13 cellular contexts compared by ENCODE assay signal in the genomic region with DNA sequence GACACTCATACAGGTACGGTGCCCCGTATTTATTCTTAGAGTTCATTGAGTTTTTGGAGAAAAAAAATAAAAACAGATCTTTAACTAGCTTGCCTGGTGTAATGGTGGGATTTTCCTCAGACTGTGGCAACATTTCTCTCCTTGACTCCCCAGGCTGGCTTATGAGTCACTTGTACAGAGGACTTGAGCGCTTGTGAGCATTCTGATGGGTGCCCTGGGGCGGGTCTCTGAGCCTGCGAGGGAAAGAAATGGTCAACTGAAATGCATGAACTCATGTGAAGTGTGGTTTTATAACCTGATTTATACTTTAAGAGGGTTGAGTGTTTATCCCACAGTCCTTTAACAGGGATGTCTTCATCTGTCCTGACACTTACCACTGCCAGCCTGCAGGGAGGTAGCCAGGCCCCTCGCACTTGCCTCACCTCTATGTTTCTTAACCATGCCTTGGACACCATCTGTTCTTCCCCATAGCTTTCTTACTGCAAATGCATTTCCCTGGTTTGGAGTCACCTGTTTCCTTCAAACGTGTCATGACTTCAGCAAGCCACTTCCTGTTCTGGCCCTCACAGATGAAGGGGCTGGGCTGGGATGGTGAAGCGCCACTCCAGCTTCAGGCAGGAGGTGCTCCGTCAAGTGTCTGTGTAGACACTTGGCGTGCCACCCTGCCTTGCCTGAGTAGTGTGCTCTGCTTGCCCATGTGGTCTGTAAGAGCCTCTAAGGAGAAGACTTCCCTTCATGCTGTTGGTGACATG.
A peak's percentile ranks its signal among the peaks of the same experiment; 100 is the strongest.
DNase-seq lines count a peak whose midpoint lies in the region; ATAC-seq and TF ChIP-seq lines count a peak whose summit lies in the region.
"Had no signal": no experiment of that assay in that cellular context is flagged by ENCODE, and none has a peak within 500 bp of the region (broad histone marks: within the 10 kb centered on the region; RNA-seq: fewer than 3 reads in every experiment).

No MANE protein-coding gene starts in this region.

- H3K79me1 ChIP-seq in IMR-90 (ENCODE audit: low read depth in 1 of 2, low read length in 2 of 2): peaks cover 6 to 23% of the 10 kb centered on the region in 2 experiments; a peak in 3 of 4 replicates

- dilution Hi-C loops in IMR-90 (cut with HindIII; ENCODE audit: low sequenced_read_pairs, unreplicated experiment): no loop called here

- no peak for TF ChIP-seq POLR2A in IMR-90 (IDR thresholded peaks at IDR 0.05; ENCODE audit: low read depth, low read length)

- no peak overlapping the region for H2BK15ac ChIP-seq in IMR-90 (ENCODE audit: low read depth, low read length)

- no peak for TF ChIP-seq CTCF in IMR-90 (conservative IDR thresholded peaks at IDR 0.05; ENCODE audit: low read depth, low read length)
- TF ChIP-seq CTCF in left lung (IDR thresholded peaks at IDR 0.05): no peak

- H3K4me1 ChIP-seq in IMR-90 (ENCODE audit: control insufficient read depth, insufficient read depth, low read length) (peaks cover 8% of the 10 kb centered on the region), left lung (no peaks in the 10 kb centered on the region)
- H3K4me1 ChIP-seq: Peyer's patch had no signal

- no peak overlapping the region for H4K8ac ChIP-seq in IMR-90 (ENCODE audit: low read depth in 2 of 2, low read length in 2 of 2)

- H3K27ac ChIP-seq in IMR-90 (ENCODE audit: insufficient read depth, low read length) (no peak overlapping the region), left lung (peak overlapping the region; percentile 47 to 71)
- H3K27ac ChIP-seq: Peyer's patch had no signal

- H4K91ac ChIP-seq in IMR-90 (ENCODE audit: insufficient read depth, low read depth, low read length): no peak overlapping the region

- no peak overlapping the region for H2AK5ac ChIP-seq in IMR-90 (ENCODE audit: low read depth, low read length)

- no peak overlapping the region for H4K5ac ChIP-seq in IMR-90 (ENCODE audit: low read depth, low read length)

- intact Hi-C loops in IMR-90 (cut with micrococcal nuclease) (no loop called here), left lung (cut with DNase I) (no loop called here)

- H3K23ac ChIP-seq in IMR-90 (ENCODE audit: low read depth, low read length): no peak overlapping the region

- H3K4ac ChIP-seq in IMR-90 (ENCODE audit: low read depth, low read length): no peak overlapping the region

- H2AFZ ChIP-seq in IMR-90 (replicated peaks; ENCODE audit: low read length, poor library complexity): no peak overlapping the region

- no peak overlapping the region for H3K4me2 ChIP-seq in IMR-90 (ENCODE audit: low read depth, low read length)

- WGBS in IMR-90 (ENCODE audit: extremely low coverage in 2 of 2, insufficient read length in 1 of 2), 2 experiments: 94% methylated on average over 3 of the region's 10 CpGs; no CpG with 5 or more reads in 1 of the 2 experiments

- H2BK5ac ChIP-seq in IMR-90 (ENCODE audit: low read depth, low read length, poor library complexity, severe bottlenecking): no peak overlapping the region

- in situ Hi-C loops in IMR-90 (cut with MboI; ENCODE audit: low sequenced_read_pairs): no loop called here

- no peak for ATAC-seq in IMR-90 (ENCODE audit: low read depth)
- ATAC-seq in left lung: peak; percentile 91
- ATAC-seq in left lobe of liver: no peak
- no peak for ATAC-seq in SK-N-SH treated with all-trans-retinoic acid at 6 μM for 48 hours

- H3K27me3 ChIP-seq in IMR-90 (ENCODE audit: control insufficient read depth, insufficient read depth, low read length) (no peaks in the 10 kb centered on the region), left lung (no peaks in the 10 kb centered on the region)
- H3K27me3 ChIP-seq: Peyer's patch had no signal

- no peaks in the 10 kb centered on the region for H4K20me1 ChIP-seq in IMR-90 (ENCODE audit: insufficient read depth, low read length)

- H3K9ac ChIP-seq in IMR-90 (ENCODE audit: low read depth, low read length): no peak overlapping the region

- H3K4me3 ChIP-seq in IMR-90 (ENCODE audit: insufficient read depth, low read depth, low read length): no peak overlapping the region
- no peak overlapping the region for H3K4me3 ChIP-seq in left lung
- H3K4me3 ChIP-seq: Peyer's patch had no signal

- no peak overlapping the region for H2BK20ac ChIP-seq in IMR-90 (ENCODE audit: low read depth, low read length)

- H3K9me1 ChIP-seq in IMR-90 (ENCODE audit: insufficient read depth, low read length): peaks cover 21% of the 10 kb centered on the region

- peaks cover 15% of the 10 kb centered on the region for H3K36me3 ChIP-seq in IMR-90 (ENCODE audit: control insufficient read depth, insufficient read depth, low read length)
- H3K36me3 ChIP-seq in left lung: peaks cover 0 to 14% of the 10 kb centered on the region in 2 donors

- H2AK9ac ChIP-seq in IMR-90 (replicated peaks; ENCODE audit: low read depth, low read length, poor library complexity): no peak overlapping the region

- CTCF ChIA-PET in IMR-90 (lab: Yijun Ruan, JAX): no interaction called here

- peak; percentile 88 for DNase-seq in DMS79 (lab: John Stamatoyannopoulos, UW)
- DNase-seq in IMR-90: peak; percentile 8
- peak; percentile 61 for DNase-seq in UCSD-AML1 (lab: John Stamatoyannopoulos, UW; ENCODE audit: unreplicated experiment)
- DNase-seq in left lung: peak; percentile 83 to 86
- DNase-seq in hepatic stellate cell (ENCODE audit: low spot score): no peak
- DNase-seq in left lobe of liver (ENCODE audit: low spot score): no peak
- DNase-seq: activated T-cell treated with anti-CD3 and anti-CD28 coated beads for 4 hours; KG1; NCI-H226; Peyer's patch; posterior cingulate gyrus; stimulated activated CD4-positive, alpha-beta T cell treated with anti-CD3 and anti-CD28 coated beads, Interleukin-4, amount 100 ng/mL, for 24 hours had no signal

- H3K9me3 ChIP-seq in IMR-90 (ENCODE audit: control insufficient read depth, insufficient read depth, low read length) (no peaks in the 10 kb centered on the region), left lung (no peaks in the 10 kb centered on the region)
- H3K9me3 ChIP-seq: Peyer's patch had no signal

- H3K56ac ChIP-seq in IMR-90 (ENCODE audit: extremely low read depth, insufficient read depth, low read length): no peak overlapping the region

- no peak overlapping the region for H3K18ac ChIP-seq in IMR-90 (ENCODE audit: low read depth, low read length)

- BruUV-seq in IMR-90 (replicated peaks; lab: Mats Ljungman, UMichigan): no TSS peak

- TF ChIP-seq RAD21 in IMR-90 (IDR thresholded peaks at IDR 0.05; ENCODE audit: low read length): no peak

- no peak overlapping the region for H3K14ac ChIP-seq in IMR-90 (replicated peaks; ENCODE audit: low read depth, low read length)

- POLR2A ChIA-PET in IMR-90 (lab: Charles Lee; ENCODE audit: unreplicated experiment): no interaction called here

- H2BK120ac ChIP-seq in IMR-90 (ENCODE audit: low read depth, low read length): no peak overlapping the region

TF ChIP-seq in IMR-90, 13 proteins besides CTCF, POLR2A, EP300 and RAD21 (continues in another document):
- TF ChIP-seq, protein P1, sequence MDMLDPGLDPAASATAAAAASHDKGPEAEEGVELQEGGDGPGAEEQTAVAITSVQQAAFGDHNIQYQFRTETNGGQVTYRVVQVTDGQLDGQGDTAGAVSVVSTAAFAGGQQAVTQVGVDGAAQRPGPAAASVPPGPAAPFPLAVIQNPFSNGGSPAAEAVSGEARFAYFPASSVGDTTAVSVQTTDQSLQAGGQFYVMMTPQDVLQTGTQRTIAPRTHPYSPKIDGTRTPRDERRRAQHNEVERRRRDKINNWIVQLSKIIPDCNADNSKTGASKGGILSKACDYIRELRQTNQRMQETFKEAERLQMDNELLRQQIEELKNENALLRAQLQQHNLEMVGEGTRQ (IDR thresholded peaks at IDR 0.05; ENCODE audit: low read depth, low read length): no peak
- TF ChIP-seq, protein P2, sequence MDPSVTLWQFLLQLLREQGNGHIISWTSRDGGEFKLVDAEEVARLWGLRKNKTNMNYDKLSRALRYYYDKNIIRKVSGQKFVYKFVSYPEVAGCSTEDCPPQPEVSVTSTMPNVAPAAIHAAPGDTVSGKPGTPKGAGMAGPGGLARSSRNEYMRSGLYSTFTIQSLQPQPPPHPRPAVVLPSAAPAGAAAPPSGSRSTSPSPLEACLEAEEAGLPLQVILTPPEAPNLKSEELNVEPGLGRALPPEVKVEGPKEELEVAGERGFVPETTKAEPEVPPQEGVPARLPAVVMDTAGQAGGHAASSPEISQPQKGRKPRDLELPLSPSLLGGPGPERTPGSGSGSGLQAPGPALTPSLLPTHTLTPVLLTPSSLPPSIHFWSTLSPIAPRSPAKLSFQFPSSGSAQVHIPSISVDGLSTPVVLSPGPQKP (IDR thresholded peaks at IDR 0.05; ENCODE audit: borderline replicate concordance, low read depth, low read length): no peak
- TF ChIP-seq MXI1 (IDR thresholded peaks at IDR 0.05; ENCODE audit: borderline replicate concordance, low read depth, low read length): no peak
- no peak for TF ChIP-seq RCOR1 (IDR thresholded peaks at IDR 0.05; ENCODE audit: insufficient replicate concordance, low read length)
- TF ChIP-seq BHLHE40 (IDR thresholded peaks at IDR 0.05; ENCODE audit: low read depth, low read length): no peak
- no peak for TF ChIP-seq MAZ (IDR thresholded peaks at IDR 0.05; ENCODE audit: borderline replicate concordance, low read depth, low read length)

TF ChIP-seq in SK-N-SH treated with all-trans-retinoic acid at 6 μM for 48 hours, 23 proteins besides CTCF, POLR2A, EP300 and RAD21 (continues in another document):
- no peak for TF ChIP-seq GLIS3 (CRISPR knock-in tag; IDR thresholded peaks at IDR 0.05)
- no peak for TF ChIP-seq ZFP3 (CRISPR knock-in tag; IDR thresholded peaks at IDR 0.05)
- TF ChIP-seq CSDC2 (CRISPR knock-in tag; IDR thresholded peaks at IDR 0.05): no peak
- no peak for TF ChIP-seq ESRRG (CRISPR knock-in tag; IDR thresholded peaks at IDR 0.05)
- no peak for TF ChIP-seq ZC3H10 (CRISPR knock-in tag; IDR thresholded peaks at IDR 0.05)
- TF ChIP-seq ARNTL (CRISPR knock-in tag; IDR thresholded peaks at IDR 0.05; ENCODE audit: borderline replicate concordance, low read depth): no peak
- no peak for TF ChIP-seq ZNF8 (CRISPR knock-in tag; IDR thresholded peaks at IDR 0.05)
- no peak for TF ChIP-seq BACH2 (CRISPR knock-in tag; IDR thresholded peaks at IDR 0.05; ENCODE audit: borderline replicate concordance)
- TF ChIP-seq TCF4 (CRISPR knock-in tag; IDR thresholded peaks at IDR 0.05; ENCODE audit: borderline replicate concordance): no peak
- TF ChIP-seq, protein P3, sequence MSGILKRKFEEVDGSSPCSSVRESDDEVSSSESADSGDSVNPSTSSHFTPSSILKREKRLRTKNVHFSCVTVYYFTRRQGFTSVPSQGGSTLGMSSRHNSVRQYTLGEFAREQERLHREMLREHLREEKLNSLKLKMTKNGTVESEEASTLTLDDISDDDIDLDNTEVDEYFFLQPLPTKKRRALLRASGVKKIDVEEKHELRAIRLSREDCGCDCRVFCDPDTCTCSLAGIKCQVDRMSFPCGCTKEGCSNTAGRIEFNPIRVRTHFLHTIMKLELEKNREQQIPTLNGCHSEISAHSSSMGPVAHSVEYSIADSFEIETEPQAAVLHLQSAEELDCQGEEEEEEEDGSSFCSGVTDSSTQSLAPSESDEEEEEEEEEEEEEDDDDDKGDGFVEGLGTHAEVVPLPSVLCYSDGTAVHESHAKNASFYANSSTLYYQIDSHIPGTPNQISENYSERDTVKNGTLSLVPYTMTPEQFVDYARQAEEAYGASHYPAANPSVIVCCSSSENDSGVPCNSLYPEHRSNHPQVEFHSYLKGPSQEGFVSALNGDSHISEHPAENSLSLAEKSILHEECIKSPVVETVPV (CRISPR knock-in tag; IDR thresholded peaks at IDR 0.05): no peak

Comparison
In these comparisons a context has a peak if more than half of its experiments do, and no peak if none do; other contexts are left out.
1. DNase-seq: peak in DMS79 (single experiment), IMR-90 (single experiment), UCSD-AML1 (single experiment) and left lung (2 of 2); none in hepatic stellate cell (single experiment) and left lobe of liver (single experiment).